9 cellular contexts compared by ENCODE assay signal in genomic region chr9:12723409-12724028, GRCh38. TPM values are rescaled to one million over a fixed set of nuclear protein-coding genes. Genes with fewer than 3 reads are reported as not detected.
DNase-seq lines count a peak whose midpoint lies in the region; ATAC-seq lines count a peak whose summit lies in the region.
"Had no signal": no experiment of that assay in that cellular context is flagged by ENCODE, and none has a peak within 500 bp of the region (broad histone marks: within the 10 kb centered on the region; RNA-seq: fewer than 3 reads in every experiment).

No MANE protein-coding gene starts in this region.

- H3K4me1 Mint-ChIP-seq in activated CD4-positive, alpha-beta T cell treated with anti-CD3 and anti-CD28 coated beads, Interleukin-2, amount 10 ng/mL, durations not matched to agents 7 days and 5 days = no peaks in the 10 kb centered on the region

- H3K9me3 Mint-ChIP-seq in activated CD4-positive, alpha-beta T cell treated with anti-CD3 and anti-CD28 coated beads, Interleukin-2, amount 10 ng/mL, durations not matched to agents 7 days and 5 days = peaks cover 1% of the 10 kb centered on the region

- no peaks in the 10 kb centered on the region for H3K27me3 ChIP-seq in effector memory CD4-positive, alpha-beta T cell (replicated peaks; ENCODE audit: control insufficient read depth, insufficient read depth, low read length, poor library complexity, severe bottlenecking)

- H3K27ac Mint-ChIP-seq in activated CD4-positive, alpha-beta T cell treated with anti-CD3 and anti-CD28 coated beads, Interleukin-2, amount 10 ng/mL, durations not matched to agents 7 days and 5 days = no peak overlapping the region

- no peak overlapping the region for H3K4me3 ChIP-seq in effector memory CD4-positive, alpha-beta T cell (ENCODE audit: insufficient read depth, low read depth, low read length, poor library complexity, severe bottlenecking)

- DNase-seq in Caki2 (ENCODE audit: low read depth) (peak; percentile 16), LoVo (ENCODE audit: low spot score) (peak; percentile 41), astrocyte of the hippocampus (ENCODE audit: low read depth, low spot score) (peak; percentile 23), medulla oblongata (ENCODE audit: extremely low spot score) (peak; percentile 41)
- DNase-seq in effector memory CD4-positive, alpha-beta T cell = no peak
- DNase-seq in activated CD4-positive, alpha-beta T cell treated with anti-CD3 and anti-CD28 coated beads, Interleukin-2, amount 10 ng/mL, durations not matched to agents 7 days and 5 days = no peak
- no peak for DNase-seq in activated naive CD4-positive, alpha-beta T cell treated with anti-CD3 and anti-CD28 coated beads, Interleukin-2, amount 50 U/mL, for 16 hours

- in situ Hi-C loops in Caki2 (cut with HindIII; ENCODE audit: low pct_unique_long_range_greater_than_20kb, low sequenced_read_pairs) = no loop called here

- POLR2A ChIA-PET in activated CD4-positive, alpha-beta T cell treated with anti-CD3 and anti-CD28 coated beads, Interleukin-2, amount 10 ng/mL, durations not matched to agents 7 days and 5 days (lab: Charles Lee) = no interaction called here

- H3K27ac ChIP-seq in effector memory CD4-positive, alpha-beta T cell (ENCODE audit: insufficient read depth, low read length, poor library complexity, severe bottlenecking) = no peak overlapping the region

- no peaks in the 10 kb centered on the region for H3K36me3 Mint-ChIP-seq in activated CD4-positive, alpha-beta T cell treated with anti-CD3 and anti-CD28 coated beads, Interleukin-2, amount 10 ng/mL, durations not matched to agents 7 days and 5 days (ENCODE audit: low read depth)

- ATAC-seq in GM19452 (IDR thresholded peaks at IDR 0.05; ENCODE audit: unreplicated experiment) = no peak

- no peaks in the 10 kb centered on the region for H3K9me3 ChIP-seq in effector memory CD4-positive, alpha-beta T cell (ENCODE audit: control insufficient read depth, low read length)

- no peaks in the 10 kb centered on the region for H3K36me3 ChIP-seq in effector memory CD4-positive, alpha-beta T cell (ENCODE audit: control insufficient read depth, insufficient read depth, low read length)

- CTCF ChIA-PET in activated CD4-positive, alpha-beta T cell treated with anti-CD3 and anti-CD28 coated beads, Interleukin-2, amount 10 ng/mL, durations not matched to agents 7 days and 5 days (lab: Charles Lee) = no interaction called here

- H3K4me3 Mint-ChIP-seq in activated CD4-positive, alpha-beta T cell treated with anti-CD3 and anti-CD28 coated beads, Interleukin-2, amount 10 ng/mL, durations not matched to agents 7 days and 5 days = no peak overlapping the region

- H3K27me3 Mint-ChIP-seq in activated CD4-positive, alpha-beta T cell treated with anti-CD3 and anti-CD28 coated beads, Interleukin-2, amount 10 ng/mL, durations not matched to agents 7 days and 5 days = no peaks in the 10 kb centered on the region

- no peaks in the 10 kb centered on the region for H3K4me1 ChIP-seq in effector memory CD4-positive, alpha-beta T cell (ENCODE audit: control insufficient read depth, insufficient read depth, low read length, poor library complexity, severe bottlenecking)

RNA-seq across cellular contexts. Expression of gene TYRP1, which starts 30.3 kb away (rescaled TPM):
- not detected in 2 replicates for total RNA-seq in Caki2 (2014; rRNA removed; shearing (Covaris generic); ENCODE audit: low replicate concordance)
- not detected for total RNA-seq in activated CD4-positive, alpha-beta T cell treated with anti-CD3 and anti-CD28 coated beads, Interleukin-2, amount 10 ng/mL, durations not matched to agents 7 days and 5 days
- total RNA-seq: T-helper 2 cell treated with Interferon-gamma antibody and Interleukin-4, amounts not matched to agents 100 ng/mL and 5 ng/mL, for 36 hours had no signal

RNA-seq across cellular contexts. Expression of gene LURAP1L, which starts 51.3 kb away (rescaled TPM):
- 28.4 TPM in 2 replicates for total RNA-seq in Caki2 (2014; rRNA removed; shearing (Covaris generic); ENCODE audit: low replicate concordance)
- total RNA-seq in activated CD4-positive, alpha-beta T cell treated with anti-CD3 and anti-CD28 coated beads, Interleukin-2, amount 10 ng/mL, durations not matched to agents 7 days and 5 days = not detected
- total RNA-seq: T-helper 2 cell treated with Interferon-gamma antibody and Interleukin-4, amounts not matched to agents 100 ng/mL and 5 ng/mL, for 36 hours had no signal

Comparison
In these comparisons a context has a peak if more than half of its experiments do, and no peak if none do; other contexts are left out.
1. DNase-seq: peak in Caki2 (single experiment), LoVo (single experiment), astrocyte of the hippocampus (single experiment) and medulla oblongata (single experiment); none in effector memory CD4-positive, alpha-beta T cell (0 of 3), activated CD4-positive, alpha-beta T cell treated with anti-CD3 and anti-CD28 coated beads, Interleukin-2, amount 10 ng/mL, durations not matched to agents 7 days and 5 days (single experiment) and activated naive CD4-positive, alpha-beta T cell treated with anti-CD3 and anti-CD28 coated beads, Interleukin-2, amount 50 U/mL, for 16 hours (single experiment).
2. RNA of gene LURAP1L, which starts 51.3 kb away (total RNA-seq): 28.4 TPM in Caki2; not detected in activated CD4-positive, alpha-beta T cell treated with anti-CD3 and anti-CD28 coated beads, Interleukin-2, amount 10 ng/mL, durations not matched to agents 7 days and 5 days; every median in the first group is over 10 times any median in the second.